Comparison of ENCODE assay signal across 11 cellular contexts in the genomic region with DNA sequence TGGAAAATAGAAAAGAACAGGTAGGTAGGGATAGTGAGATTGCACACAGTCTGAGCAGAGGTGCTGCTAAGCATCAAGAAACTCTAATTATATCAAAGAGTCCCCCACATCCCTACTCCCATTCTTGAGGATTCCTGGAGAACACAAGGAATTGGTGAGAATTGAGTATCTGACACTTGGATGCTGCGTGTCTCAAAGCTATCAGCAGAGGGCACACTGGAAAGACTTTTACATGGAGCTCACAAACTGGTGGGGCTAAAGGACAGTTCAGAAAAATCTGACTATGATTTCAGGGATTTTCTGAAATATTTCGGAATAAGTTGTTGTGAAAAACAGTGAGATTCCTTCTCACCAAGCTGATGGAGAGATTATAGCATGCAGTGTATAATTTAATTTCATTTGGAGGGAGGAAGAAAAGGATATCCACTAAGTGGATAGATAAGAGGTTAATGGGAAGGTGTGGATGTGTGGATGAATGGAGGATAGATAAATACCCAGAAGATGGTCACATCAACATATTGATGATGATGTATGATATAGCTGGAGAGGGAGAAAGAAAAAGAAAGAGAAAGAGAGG.
DNase-seq lines count a peak whose midpoint lies in the region; ATAC-seq and TF ChIP-seq lines count a peak whose summit lies in the region.
"Had no signal": no experiment of that assay in that cellular context is flagged by ENCODE, and none has a peak within 500 bp of the region (broad histone marks: within the 10 kb centered on the region; RNA-seq: fewer than 3 reads in every experiment).

No MANE protein-coding gene starts in this region.

- H4K20me1 ChIP-seq in IMR-90 (ENCODE audit: insufficient read depth, low read length) = no peaks in the 10 kb centered on the region

- H2AK9ac ChIP-seq in IMR-90 (replicated peaks; ENCODE audit: low read depth, low read length, poor library complexity) = no peak overlapping the region

- CTCF ChIA-PET in IMR-90 (lab: Yijun Ruan, JAX) (interaction anchor here (0.7 kb wide), 1 partner anchor 111 kb away, joined by 3 read pairs; no protein-coding TSS in a partner anchor), WTC11 (lab: Charles Lee) (interaction anchor here (0.6 to 1.0 kb wide), 8 partner anchors 13 to 337 kb away, joined by 3 to 4 read pairs (median 3); no protein-coding TSS in a partner anchor)
- CTCF ChIA-PET in CD8-positive, alpha-beta T cell (lab: Charles Lee) = no interaction called here

- H4K91ac ChIP-seq in IMR-90 (ENCODE audit: insufficient read depth, low read depth, low read length) = no peak overlapping the region

- H3K9me3 ChIP-seq in IMR-90 (ENCODE audit: control insufficient read depth, insufficient read depth, low read length) = peaks cover 6% of the 10 kb centered on the region; the same call in 1 of the 2 replicates
- H3K9me3 ChIP-seq in CD8-positive, alpha-beta T cell (ENCODE audit: low read length) = no peaks in the 10 kb centered on the region

- intact Hi-C loops in IMR-90 (cut with micrococcal nuclease) = no loop called here
- intact Hi-C loops in CD8-positive, alpha-beta T cell (cut with DNase I, micrococcal nuclease) = no loop called here

- H2BK20ac ChIP-seq in IMR-90 (ENCODE audit: low read depth, low read length) = no peak overlapping the region

- no peak overlapping the region for H3K14ac ChIP-seq in IMR-90 (replicated peaks; ENCODE audit: low read depth, low read length)

- H3K9me1 ChIP-seq in IMR-90 (ENCODE audit: insufficient read depth, low read length) = no peaks in the 10 kb centered on the region

- no peaks in the 10 kb centered on the region for H3K36me3 ChIP-seq in IMR-90 (ENCODE audit: control insufficient read depth, insufficient read depth, low read length)
- H3K36me3 ChIP-seq in CD8-positive, alpha-beta T cell (ENCODE audit: insufficient read depth, low read length) = no peaks in the 10 kb centered on the region
- H3K36me3 ChIP-seq: gastroesophageal sphincter had no signal

- no peak overlapping the region for H3K23ac ChIP-seq in IMR-90 (ENCODE audit: low read depth, low read length)

- in situ Hi-C loops in IMR-90 (cut with MboI; ENCODE audit: low sequenced_read_pairs) = no loop called here

- no peak overlapping the region for H3K27ac ChIP-seq in IMR-90 (ENCODE audit: insufficient read depth, low read length)
- H3K27ac ChIP-seq in CD8-positive, alpha-beta T cell (ENCODE audit: low read depth, low read length) = no peak overlapping the region
- H3K27ac ChIP-seq: gastroesophageal sphincter had no signal

- H3K9me3 Mint-ChIP-seq in WTC11 (peaks cover 23% of the 10 kb centered on the region), nephron (peaks cover 5% of the 10 kb centered on the region)
- H3K9me3 Mint-ChIP-seq in CD8-positive, alpha-beta T cell = peaks cover 21% of the 10 kb centered on the region

- peaks cover 11% of the 10 kb centered on the region for H3K4me1 Mint-ChIP-seq in WTC11
- H3K4me1 Mint-ChIP-seq in nephron = no peaks in the 10 kb centered on the region
- no peaks in the 10 kb centered on the region for H3K4me1 Mint-ChIP-seq in CD8-positive, alpha-beta T cell (ENCODE audit: low read depth)
- H3K4me1 Mint-ChIP-seq: naive thymus-derived CD8-positive, alpha-beta T cell had no signal

- H3K4me1 ChIP-seq in IMR-90 (ENCODE audit: control insufficient read depth, insufficient read depth, low read length) = no peaks in the 10 kb centered on the region
- no peaks in the 10 kb centered on the region for H3K4me1 ChIP-seq in CD8-positive, alpha-beta T cell (ENCODE audit: insufficient read depth, low read length)

- no TSS peak for BruUV-seq in IMR-90 (replicated peaks; lab: Mats Ljungman, UMichigan)

- no peak overlapping the region for H2BK120ac ChIP-seq in IMR-90 (ENCODE audit: low read depth, low read length)

- POLR2A ChIA-PET in IMR-90 (lab: Charles Lee; ENCODE audit: unreplicated experiment) (no interaction called here), WTC11 (lab: Charles Lee) (no interaction called here)
- POLR2A ChIA-PET in CD8-positive, alpha-beta T cell (lab: Charles Lee) = no interaction called here

- H3K27ac Mint-ChIP-seq in WTC11 (no peak overlapping the region), nephron (no peak overlapping the region)
- no peak overlapping the region for H3K27ac Mint-ChIP-seq in CD8-positive, alpha-beta T cell
- H3K27ac Mint-ChIP-seq: naive thymus-derived CD8-positive, alpha-beta T cell had no signal

- no peak overlapping the region for H3K4me2 ChIP-seq in IMR-90 (ENCODE audit: low read depth, low read length)

- H3K9ac ChIP-seq in IMR-90 (ENCODE audit: low read depth, low read length) = no peak overlapping the region

- H4K5ac ChIP-seq in IMR-90 (ENCODE audit: low read depth, low read length) = no peak overlapping the region

- no peak overlapping the region for H2AK5ac ChIP-seq in IMR-90 (ENCODE audit: low read depth, low read length)

- H2BK5ac ChIP-seq in IMR-90 (ENCODE audit: low read depth, low read length, poor library complexity, severe bottlenecking) = no peak overlapping the region

- H3K36me3 Mint-ChIP-seq in WTC11 = peaks cover 17% of the 10 kb centered on the region
- no peaks in the 10 kb centered on the region for H3K36me3 Mint-ChIP-seq in nephron (ENCODE audit: low read depth)
- no peaks in the 10 kb centered on the region for H3K36me3 Mint-ChIP-seq in CD8-positive, alpha-beta T cell

- H3K27me3 ChIP-seq in IMR-90 (ENCODE audit: control insufficient read depth, insufficient read depth, low read length) = no peaks in the 10 kb centered on the region
- H3K27me3 ChIP-seq in CD8-positive, alpha-beta T cell (ENCODE audit: insufficient read depth, low read length) = no peaks in the 10 kb centered on the region
- H3K27me3 ChIP-seq: gastroesophageal sphincter had no signal

- no peak for TF ChIP-seq POLR2A in IMR-90 (IDR thresholded peaks at IDR 0.05; ENCODE audit: low read depth, low read length)

- no peak overlapping the region for H3K4ac ChIP-seq in IMR-90 (ENCODE audit: low read depth, low read length)

- no CpG with 5 or more reads among the region's 2 CpGs for WGBS in IMR-90 (ENCODE audit: extremely low coverage in 2 of 2, insufficient read length in 1 of 2), 2 experiments

- TF ChIP-seq RAD21 in IMR-90 (IDR thresholded peaks at IDR 0.05; ENCODE audit: low read length) = no peak

- H2AFZ ChIP-seq in IMR-90 (replicated peaks; ENCODE audit: low read length, poor library complexity) = no peak overlapping the region

- no peak overlapping the region for H2BK15ac ChIP-seq in IMR-90 (ENCODE audit: low read depth, low read length)

- H3K56ac ChIP-seq in IMR-90 (ENCODE audit: extremely low read depth, insufficient read depth, low read length) = no peak overlapping the region

- H3K18ac ChIP-seq in IMR-90 (ENCODE audit: low read depth, low read length) = no peak overlapping the region

- H3K4me3 ChIP-seq in IMR-90 (ENCODE audit: insufficient read depth, low read depth, low read length) = no peak overlapping the region
- H3K4me3 ChIP-seq in CD8-positive, alpha-beta T cell (ENCODE audit: low read depth, low read length) = no peak overlapping the region
- H3K4me3 ChIP-seq: gastroesophageal sphincter had no signal

- no peak overlapping the region for H3K4me3 Mint-ChIP-seq in WTC11
- no peak overlapping the region for H3K4me3 Mint-ChIP-seq in nephron
- no peak overlapping the region for H3K4me3 Mint-ChIP-seq in CD8-positive, alpha-beta T cell
- H3K4me3 Mint-ChIP-seq: naive thymus-derived CD8-positive, alpha-beta T cell had no signal

- no peaks in the 10 kb centered on the region for H3K79me1 ChIP-seq in IMR-90 (ENCODE audit: low read depth in 1 of 2, low read length in 2 of 2)

- H4K8ac ChIP-seq in IMR-90 (ENCODE audit: low read depth in 2 of 2, low read length in 2 of 2) = no peak overlapping the region

- ATAC-seq in IMR-90 (ENCODE audit: low read depth) (no peak), WTC11 (peak; percentile 69), HG03175 (IDR thresholded peaks at IDR 0.05; ENCODE audit: unreplicated experiment) (no peak), GM21529 (IDR thresholded peaks at IDR 0.05; ENCODE audit: unreplicated experiment) (no peak)
- ATAC-seq in CD8-positive, alpha-beta T cell = no peak
- ATAC-seq: gastroesophageal sphincter; naive thymus-derived CD8-positive, alpha-beta T cell had no signal

- peak; percentile 13; the same call in 1 of the 2 replicates for TF ChIP-seq CTCF in IMR-90 (conservative IDR thresholded peaks at IDR 0.05; ENCODE audit: low read depth, low read length)
- no peak for TF ChIP-seq CTCF in WTC11 (IDR thresholded peaks at IDR 0.05)
- peak; percentile 40 to 60 (median 51) for TF ChIP-seq CTCF in nephron (IDR thresholded peaks at IDR 0.05; ENCODE audit: unreplicated experiment in 3 of 3)
- no peak for TF ChIP-seq CTCF in CD8-positive, alpha-beta T cell (IDR thresholded peaks at IDR 0.05)

- dilution Hi-C loops in IMR-90 (cut with HindIII; ENCODE audit: low sequenced_read_pairs, unreplicated experiment) = no loop called here

- H3K27me3 Mint-ChIP-seq in WTC11 (ENCODE audit: low read depth) = peaks cover 4% of the 10 kb centered on the region; the same call in 1 of the 2 replicates
- H3K27me3 Mint-ChIP-seq in nephron (ENCODE audit: low read depth) = no peaks in the 10 kb centered on the region
- H3K27me3 Mint-ChIP-seq in CD8-positive, alpha-beta T cell (ENCODE audit: low read depth) = no peaks in the 10 kb centered on the region
- H3K27me3 Mint-ChIP-seq: naive thymus-derived CD8-positive, alpha-beta T cell had no signal

- DNase-seq in ELF-1 (ENCODE audit: low read depth, low spot score) (peak; percentile 7), IMR-90 (no peak), WTC11 (ENCODE audit: low spot score) (peak; percentile 23), hepatic stellate cell (ENCODE audit: low spot score) (no peak)
- no peak for DNase-seq in CD8-positive, alpha-beta T cell
- DNase-seq: activated CD8-positive, alpha-beta memory T cell treated with anti-CD3 and anti-CD28 coated beads for 24 hours; naive thymus-derived CD8-positive, alpha-beta T cell had no signal

TF ChIP-seq in IMR-90, 13 proteins besides CTCF, POLR2A, EP300 and RAD21 (continues in another document):
- no peak for TF ChIP-seq FOS (IDR thresholded peaks at IDR 0.05; ENCODE audit: low read depth, low read length)
- no peak for TF ChIP-seq SMC3 (IDR thresholded peaks at IDR 0.05; ENCODE audit: low read depth, low read length)

TF ChIP-seq in WTC11, 78 proteins besides CTCF, POLR2A, EP300 and RAD21 (continues in another document):
- TF ChIP-seq, protein P1, sequence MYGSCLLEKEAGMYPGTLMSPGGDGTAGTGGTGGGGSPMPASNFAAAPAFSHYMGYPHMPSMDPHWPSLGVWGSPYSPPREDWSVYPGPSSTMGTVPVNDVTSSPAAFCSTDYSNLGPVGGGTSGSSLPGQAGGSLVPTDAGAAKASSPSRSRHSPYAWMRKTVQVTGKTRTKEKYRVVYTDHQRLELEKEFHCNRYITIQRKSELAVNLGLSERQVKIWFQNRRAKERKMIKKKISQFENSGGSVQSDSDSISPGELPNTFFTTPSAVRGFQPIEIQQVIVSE (CRISPR knock-in tag; IDR thresholded peaks at IDR 0.05; ENCODE audit: borderline replicate concordance) = no peak
- TF ChIP-seq TEAD4 (CRISPR knock-in tag; IDR thresholded peaks at IDR 0.05) = no peak
- no peak for TF ChIP-seq JAZF1 (CRISPR knock-in tag; IDR thresholded peaks at IDR 0.05)
- no peak for TF ChIP-seq TP53 (CRISPR knock-in tag; IDR thresholded peaks at IDR 0.05)

Comparison
In these comparisons a context has a peak if more than half of its experiments do, and no peak if none do; other contexts are left out.
1. DNase-seq: peak in ELF-1 (single experiment) and WTC11 (single experiment); none in IMR-90 (single experiment), CD8-positive, alpha-beta T cell (0 of 7) and hepatic stellate cell (single experiment).
2. CTCF ChIP-seq: peak in IMR-90 (single experiment) and nephron (3 of 3); none in WTC11 (single experiment) and CD8-positive, alpha-beta T cell (single experiment).